17 cellular contexts compared by ENCODE assay signal in genomic region chr5:125044491-125045282, GRCh38.
A peak's percentile ranks its signal among the peaks of the same experiment; 100 is the strongest.
DNase-seq lines count a peak whose midpoint lies in the region; ATAC-seq and TF ChIP-seq lines count a peak whose summit lies in the region.
"Had no signal": no experiment of that assay in that cellular context is flagged by ENCODE, and none has a peak within 500 bp of the region (broad histone marks: within the 10 kb centered on the region; RNA-seq: fewer than 3 reads in every experiment).

No MANE protein-coding gene starts in this region.

- H3K9me3 Mint-ChIP-seq in Calu3 (ENCODE audit: low read depth, unreplicated experiment), result no peaks in the 10 kb centered on the region
- peaks cover 11% of the 10 kb centered on the region for H3K9me3 Mint-ChIP-seq in neural progenitor cell
- H3K9me3 Mint-ChIP-seq: H9; stimulated activated naive CD8-positive, alpha-beta T cell treated with anti-CD3 and anti-CD28 coated beads, Interleukin-15, Interleukin-2, amounts not matched to agents 100 ng/mL and 50 ng/mL, for 24 hours had no signal

- TF ChIP-seq CTCF in Calu3 (IDR thresholded peaks at IDR 0.05; ENCODE audit: unreplicated experiment) (no peak), RWPE2 (IDR thresholded peaks at IDR 0.05; ENCODE audit: poor library complexity, severe bottlenecking) (no peak), esophagus muscularis mucosa (IDR thresholded peaks at IDR 0.05) (no peak), neural progenitor cell (IDR thresholded peaks at IDR 0.05) (no peak)

- intact Hi-C loops in Calu3 (cut with micrococcal nuclease; ENCODE audit: unreplicated experiment), result loop anchor here (5.0 kb wide), 1 partner anchor 382 kb away; no protein-coding TSS in a partner anchor
- intact Hi-C loops in esophagus muscularis mucosa (cut with DNase I), result loop anchor here (10.0 kb wide), 1 partner anchor 300 kb away; the partner anchor contains the start of gene ZNF608
- intact Hi-C loops in sciatic nerve (cut with DNase I), result no loop called here

- H3K27me3 Mint-ChIP-seq in Calu3 (ENCODE audit: unreplicated experiment) (no peaks in the 10 kb centered on the region), neural progenitor cell (ENCODE audit: insufficient read depth, low read depth) (peaks cover 2% of the 10 kb centered on the region)
- H3K27me3 Mint-ChIP-seq: stimulated activated naive CD8-positive, alpha-beta T cell treated with anti-CD3 and anti-CD28 coated beads, Interleukin-15, Interleukin-2, amounts not matched to agents 100 ng/mL and 50 ng/mL, for 24 hours had no signal

- H2AFZ ChIP-seq in neural progenitor cell (replicated peaks), result peak overlapping the region; percentile 8

- H3K4me1 Mint-ChIP-seq in Calu3 (ENCODE audit: low read depth, unreplicated experiment), result peaks cover 67% of the 10 kb centered on the region
- H3K4me1 Mint-ChIP-seq in neural progenitor cell, result peaks cover 47% of the 10 kb centered on the region

- TF ChIP-seq POLR2A in esophagus muscularis mucosa (IDR thresholded peaks at IDR 0.05; ENCODE audit: low read depth), result no peak

- no peak overlapping the region for H3K4me2 ChIP-seq in neural progenitor cell

- no TSS peak for BruUV-seq in Calu3 (replicated peaks; lab: Mats Ljungman, UMichigan)

- CTCF ChIA-PET in Calu3 (lab: Charles Lee), result no interaction called here

- no peaks in the 10 kb centered on the region for H3F3A ChIP-seq in neural progenitor cell (ENCODE audit: low read depth)

- H3K9me3 ChIP-seq in RWPE2 (ENCODE audit: severe bottlenecking) (no peaks in the 10 kb centered on the region), esophagus muscularis mucosa (no peaks in the 10 kb centered on the region), neural progenitor cell (ENCODE audit: low read depth) (no peaks in the 10 kb centered on the region)
- H3K9me3 ChIP-seq: Peyer's patch had no signal

- H3K36me3 ChIP-seq in RWPE2 (ENCODE audit: low read depth) (no peaks in the 10 kb centered on the region), esophagus muscularis mucosa (no peaks in the 10 kb centered on the region), neural progenitor cell (no peaks in the 10 kb centered on the region)
- H3K36me3 ChIP-seq: Peyer's patch had no signal

- H3K4me3 Mint-ChIP-seq in Calu3 (ENCODE audit: low read depth, unreplicated experiment) (no peak overlapping the region), neural progenitor cell (peak overlapping the region; percentile 16)
- H3K4me3 Mint-ChIP-seq: H9; stimulated activated naive CD8-positive, alpha-beta T cell treated with anti-CD3 and anti-CD28 coated beads, Interleukin-15, Interleukin-2, amounts not matched to agents 100 ng/mL and 50 ng/mL, for 24 hours had no signal

- H3K27ac Mint-ChIP-seq in Calu3 (ENCODE audit: unreplicated experiment) (peak overlapping the region; percentile 60), neural progenitor cell (peak overlapping the region; percentile 71)
- H3K27ac Mint-ChIP-seq: H9; stimulated activated naive CD8-positive, alpha-beta T cell treated with anti-CD3 and anti-CD28 coated beads, Interleukin-15, Interleukin-2, amounts not matched to agents 100 ng/mL and 50 ng/mL, for 24 hours had no signal

- H3K27ac ChIP-seq in RWPE2 (ENCODE audit: poor library complexity, severe bottlenecking) (peak overlapping the region; percentile 66), esophagus muscularis mucosa (replicated peaks in 1 of 4) (peak overlapping the region; percentile 3 to 60 (median 34)), neural progenitor cell (no peak overlapping the region)
- H3K27ac ChIP-seq: Peyer's patch had no signal

- WGBS in esophagus muscularis mucosa, result 88% methylated on average over 8 of the region's 8 CpGs

- DNase-seq in Calu3, result peak; percentile 6
- DNase-seq in RWPE2 (ENCODE audit: low spot score), result no peak
- DNase-seq in esophagus muscularis mucosa (ENCODE audit: extremely low spot score), result no peak
- DNase-seq in neural progenitor cell (ENCODE audit: low spot score), result no peak
- no peak for DNase-seq in D341Med (ENCODE audit: low spot score)
- no peak for DNase-seq in NCI-H2029 treated with DMSO at 0.1 percent for 48 hours (lab: John Stamatoyannopoulos, UW)
- DNase-seq in sciatic nerve (ENCODE audit: low spot score), result no peak
- DNase-seq: activated naive CD4-positive, alpha-beta T cell treated with anti-CD3 and anti-CD28 coated beads, Interleukin-2, amount 50 U/mL, for 16 hours; erythroblast; H9; hippocampal formation; NCI-H510A treated with DMSO at 0.1 percent for 48 hours; Peyer's patch; T-helper 1 cell had no signal

- TF ChIP-seq EP300 in esophagus muscularis mucosa (IDR thresholded peaks at IDR 0.05), result no peak

- H3K4me1 ChIP-seq in RWPE2 (ENCODE audit: insufficient read depth, poor library complexity, severe bottlenecking) (peaks cover 40% of the 10 kb centered on the region), esophagus muscularis mucosa (peaks cover 19 to 41% (median 37%) of the 10 kb centered on the region in 4 donors), neural progenitor cell (peaks cover 14% of the 10 kb centered on the region)

- H3K4me3 ChIP-seq in RWPE2 (ENCODE audit: severe bottlenecking) (no peak overlapping the region), esophagus muscularis mucosa (no peak overlapping the region), neural progenitor cell (no peak overlapping the region)
- H3K4me3 ChIP-seq: Peyer's patch, skin epidermis had no signal

- no peak for ATAC-seq in RWPE2 (ENCODE audit: low read depth)
- ATAC-seq in HG02571 (IDR thresholded peaks at IDR 0.05; ENCODE audit: unreplicated experiment), result no peak
- ATAC-seq in sciatic nerve, result no peak

- H3K27me3 ChIP-seq in RWPE2 (ENCODE audit: insufficient read depth, poor library complexity, severe bottlenecking) (no peaks in the 10 kb centered on the region), esophagus muscularis mucosa (no peaks in the 10 kb centered on the region), neural progenitor cell (no peaks in the 10 kb centered on the region)
- H3K27me3 ChIP-seq: Peyer's patch had no signal

- H3K36me3 Mint-ChIP-seq in Calu3 (ENCODE audit: insufficient read depth, unreplicated experiment) (no peaks in the 10 kb centered on the region), neural progenitor cell (no peaks in the 10 kb centered on the region)

- H4K20me1 ChIP-seq in neural progenitor cell (ENCODE audit: low read depth), result no peaks in the 10 kb centered on the region

- no peak overlapping the region for H3K9ac ChIP-seq in neural progenitor cell

- H3K79me2 ChIP-seq in neural progenitor cell (ENCODE audit: low read depth), result no peaks in the 10 kb centered on the region
